ENCODE assay signal across 1 cellular context in the genomic region with DNA sequence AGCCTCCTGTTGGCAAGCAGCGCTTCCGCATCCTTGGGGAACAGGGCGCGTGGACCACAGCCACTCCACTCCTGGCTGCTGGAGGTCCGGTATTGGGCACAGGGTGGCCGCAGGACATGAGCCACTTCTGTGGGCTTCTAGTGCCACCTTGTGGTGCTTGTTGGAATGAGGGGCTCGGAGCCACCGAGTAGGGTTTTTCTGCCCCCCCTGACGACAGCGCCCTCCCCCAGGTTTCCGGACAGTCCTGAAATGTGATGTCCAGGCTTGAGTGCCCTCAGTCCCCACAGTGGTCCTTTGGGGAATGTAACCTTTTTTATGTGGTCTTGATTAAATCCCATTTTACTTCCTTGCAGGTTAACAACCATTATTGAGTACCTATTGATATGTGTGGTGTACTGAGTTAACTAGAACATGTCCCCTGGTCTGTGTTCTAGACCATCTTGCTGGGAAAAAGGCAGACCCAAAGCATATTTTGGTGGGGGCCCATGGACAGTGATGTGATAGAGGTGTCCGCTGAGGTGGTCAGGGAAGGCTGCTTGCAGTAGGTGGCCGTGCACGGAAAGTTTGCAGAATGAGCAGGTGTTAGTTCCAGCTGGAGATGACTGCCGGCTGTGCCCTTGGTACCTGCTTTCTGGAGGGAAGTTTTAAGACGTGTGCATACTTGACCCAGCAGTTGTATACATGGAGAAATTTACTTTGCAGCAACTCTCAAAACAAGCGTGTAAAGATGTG.
TF ChIP-seq lines count a peak whose summit lies in the region.

No MANE protein-coding gene starts in this region.

TF ChIP-seq in HepG2, 621 proteins besides CTCF, POLR2A, EP300 and RAD21 (continued from another document):
- peak; percentile 19; the same call in 1 of the 2 replicates for TF ChIP-seq YEATS2 (CRISPR knock-in tag; IDR thresholded peaks at IDR 0.05; ENCODE audit: borderline replicate concordance)
- TF ChIP-seq, protein P1, sequence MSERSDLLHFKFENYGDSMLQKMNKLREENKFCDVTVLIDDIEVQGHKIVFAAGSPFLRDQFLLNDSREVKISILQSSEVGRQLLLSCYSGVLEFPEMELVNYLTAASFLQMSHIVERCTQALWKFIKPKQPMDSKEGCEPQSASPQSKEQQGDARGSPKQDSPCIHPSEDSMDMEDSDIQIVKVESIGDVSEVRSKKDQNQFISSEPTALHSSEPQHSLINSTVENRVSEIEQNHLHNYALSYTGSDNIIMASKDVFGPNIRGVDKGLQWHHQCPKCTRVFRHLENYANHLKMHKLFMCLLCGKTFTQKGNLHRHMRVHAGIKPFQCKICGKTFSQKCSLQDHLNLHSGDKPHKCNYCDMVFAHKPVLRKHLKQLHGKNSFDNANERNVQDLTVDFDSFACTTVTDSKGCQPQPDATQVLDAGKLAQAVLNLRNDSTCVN (CRISPR knock-in tag; IDR thresholded peaks at IDR 0.05; ENCODE audit: borderline replicate concordance): no peak
- 0 out of 2 replicates have a peak, but pooled peaks have one; percentile 48 for TF ChIP-seq FIP1L1 (IDR thresholded peaks at IDR 0.05; ENCODE audit: borderline replicate concordance, insufficient read depth, low read depth, low read length)
- TF ChIP-seq ARNT (IDR thresholded peaks at IDR 0.05): no peak
- no peak for TF ChIP-seq FOXP1 (IDR thresholded peaks at IDR 0.05)
- TF ChIP-seq FOXP1 (CRISPR knock-in tag; IDR thresholded peaks at IDR 0.05): no peak
- TF ChIP-seq KLF6 (CRISPR knock-in tag; IDR thresholded peaks at IDR 0.05): no peak
- TF ChIP-seq ZNF572 (CRISPR knock-in tag; IDR thresholded peaks at IDR 0.05): peak; percentile 92
- peak; percentile 61; the same call in 1 of the 2 replicates for TF ChIP-seq ZBTB38 (CRISPR knock-in tag; IDR thresholded peaks at IDR 0.05)
